28 cellular contexts compared by ENCODE assay signal in genomic region chr10:91528080-91528479, GRCh38.
"Had no signal": no experiment of that assay in that cellular context is flagged by ENCODE, and none has a peak within 500 bp of the region (broad histone marks: within the 10 kb centered on the region; RNA-seq: fewer than 3 reads in every experiment).

No MANE protein-coding gene starts in this region.

- H3K9me3 Mint-ChIP-seq: activated B cell treated with CpG ODN at 0.5 μM for 24 hours; activated CD4-positive, alpha-beta memory T cell treated with anti-CD3 and anti-CD28 coated beads for 36 hours; activated naive CD4-positive, alpha-beta T cell treated with anti-CD3 and anti-CD28 coated beads, Interleukin-2, amount 10 ng/mL, durations not matched to agents 7 days and 5 days; activated T-cell treated with anti-CD3 and anti-CD28 coated beads, Interleukin-2, amount 50 U/mL, for 72 hours; effector memory CD8-positive, alpha-beta T cell; naive thymus-derived CD8-positive, alpha-beta T cell had no signal

- FAIRE-seq: endothelial cell of umbilical vein had no signal

- H3K27me3 ChIP-seq: colonic mucosa, dorsolateral prefrontal cortex, esophagus muscularis mucosa, gastroesophageal sphincter, ovary, upper lobe of left lung had no signal

- H3K36me3 ChIP-seq: colonic mucosa, esophagus muscularis mucosa, gastroesophageal sphincter, left ventricle myocardium inferior, ovary, thoracic aorta, upper lobe of left lung had no signal

- H3K36me3 Mint-ChIP-seq: activated CD4-positive, alpha-beta memory T cell treated with anti-CD3 and anti-CD28 coated beads for 36 hours; activated naive CD4-positive, alpha-beta T cell treated with anti-CD3 and anti-CD28 coated beads, Interleukin-2, amount 10 ng/mL, durations not matched to agents 7 days and 5 days; brain; mesothelial cell of epicardium; naive thymus-derived CD8-positive, alpha-beta T cell had no signal

- H3K4me3 Mint-ChIP-seq: activated B cell treated with CpG ODN at 0.5 μM for 24 hours; activated CD4-positive, alpha-beta memory T cell treated with anti-CD3 and anti-CD28 coated beads for 36 hours; activated naive CD4-positive, alpha-beta T cell treated with anti-CD3 and anti-CD28 coated beads, Interleukin-2, amount 10 ng/mL, durations not matched to agents 7 days and 5 days; activated T-cell treated with anti-CD3 and anti-CD28 coated beads, Interleukin-2, amount 50 U/mL, for 72 hours; brain; effector memory CD8-positive, alpha-beta T cell; mesothelial cell of epicardium; naive thymus-derived CD8-positive, alpha-beta T cell; T-helper 17 cell had no signal

- H3K27ac ChIP-seq: colonic mucosa, esophagus muscularis mucosa, gastroesophageal sphincter, left ventricle myocardium inferior, ovary, SK-N-MC, thoracic aorta, upper lobe of left lung had no signal

- H3K27ac Mint-ChIP-seq: activated B cell treated with CpG ODN at 0.5 μM for 24 hours; activated CD4-positive, alpha-beta memory T cell treated with anti-CD3 and anti-CD28 coated beads for 36 hours; activated naive CD4-positive, alpha-beta T cell treated with anti-CD3 and anti-CD28 coated beads, Interleukin-2, amount 10 ng/mL, durations not matched to agents 7 days and 5 days; activated T-cell treated with anti-CD3 and anti-CD28 coated beads, Interleukin-2, amount 50 U/mL, for 72 hours; brain; effector memory CD8-positive, alpha-beta T cell; mesothelial cell of epicardium; naive thymus-derived CD8-positive, alpha-beta T cell; T-helper 17 cell had no signal

- H3K4me3 ChIP-seq: colonic mucosa, dorsolateral prefrontal cortex, esophagus muscularis mucosa, gastroesophageal sphincter, left ventricle myocardium inferior, ovary, SK-N-MC, thoracic aorta, upper lobe of left lung had no signal

- ATAC-seq: activated T-cell treated with anti-CD3 and anti-CD28 coated beads, Interleukin-2, amount 50 U/mL, for 72 hours; effector memory CD8-positive, alpha-beta T cell; gastroesophageal sphincter; naive thymus-derived CD8-positive, alpha-beta T cell; sciatic nerve; T-helper 17 cell had no signal

- H3K9me3 ChIP-seq: colonic mucosa, esophagus muscularis mucosa, gastroesophageal sphincter, left ventricle myocardium inferior, ovary, thoracic aorta, upper lobe of left lung had no signal

- DNase-seq: activated B cell treated with CpG ODN at 0.5 μM for 24 hours; activated CD4-positive, alpha-beta memory T cell treated with anti-CD3 and anti-CD28 coated beads for 36 hours; activated CD4-positive, alpha-beta T cell treated with anti-CD3 and anti-CD28 coated beads for 48 hours; activated effector memory CD4-positive, alpha-beta T cell treated with Interleukin-2 at 50 U/mL for 16 hours; activated naive CD4-positive, alpha-beta T cell treated with anti-CD3 and anti-CD28 coated beads, Interleukin-2, amount 10 ng/mL, durations not matched to agents 7 days and 5 days; activated T-cell treated with anti-CD3 and anti-CD28 coated beads, Interleukin-2, amount 50 U/mL, for 72 hours; colonic mucosa; effector memory CD8-positive, alpha-beta T cell; head of caudate nucleus; left ventricle myocardium inferior; mammary epithelial cell; naive thymus-derived CD8-positive, alpha-beta T cell; ovary; stimulated activated CD4-positive, alpha-beta T cell treated with anti-CD3 and anti-CD28 coated beads, Interleukin-2, amount 100 ng/mL, for 48 hours; stimulated activated CD8-positive, alpha-beta memory T cell treated with anti-CD3 and anti-CD28 coated beads, Interleukin-4, amount 100 ng/mL, for 48 hours; stimulated activated naive CD4-positive, alpha-beta T cell; SW 1271; T-helper 17 cell; upper lobe of left lung had no signal

- H3K4me1 ChIP-seq: colonic mucosa, left ventricle myocardium inferior, upper lobe of left lung had no signal

- H3K4me1 Mint-ChIP-seq: activated B cell treated with CpG ODN at 0.5 μM for 24 hours; activated naive CD4-positive, alpha-beta T cell treated with anti-CD3 and anti-CD28 coated beads, Interleukin-2, amount 10 ng/mL, durations not matched to agents 7 days and 5 days; mesothelial cell of epicardium; naive thymus-derived CD8-positive, alpha-beta T cell; T-helper 17 cell had no signal
